ENCODE assay signal across 18 cellular contexts in the genomic region with DNA sequence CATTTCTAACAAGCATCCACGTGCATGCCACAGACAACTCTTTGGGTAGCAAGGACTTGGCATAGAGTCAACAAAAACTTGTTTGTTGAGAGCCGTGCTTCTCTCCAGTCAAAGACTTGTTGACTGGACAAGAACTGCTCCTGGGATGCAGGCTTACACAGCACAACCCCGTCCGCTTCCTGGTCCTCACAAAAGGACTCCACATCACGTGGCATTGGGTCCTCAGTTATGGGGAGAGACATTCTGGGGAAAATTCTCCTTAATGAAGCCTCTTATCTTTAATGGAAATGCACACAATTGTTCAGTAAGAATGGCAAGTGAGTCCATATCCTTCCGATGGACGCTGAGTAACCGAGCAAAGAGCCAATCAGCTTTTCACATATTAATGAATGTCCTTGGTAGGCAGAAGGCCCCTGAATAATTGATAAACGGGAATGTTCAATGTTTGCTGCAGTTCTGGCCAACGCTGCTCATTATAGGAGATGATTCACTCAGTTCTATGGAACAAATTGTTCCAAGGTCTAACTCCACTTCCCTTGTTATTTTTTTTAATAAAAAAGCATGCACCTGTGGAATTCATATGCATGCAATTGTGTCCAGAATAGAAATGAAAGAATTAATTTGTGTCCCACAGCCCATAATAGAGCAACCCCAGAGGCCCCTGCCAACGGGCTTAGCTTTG.
A peak's percentile ranks its signal among the peaks of the same experiment; 100 is the strongest.
DNase-seq lines count a peak whose midpoint lies in the region; ATAC-seq and TF ChIP-seq lines count a peak whose summit lies in the region.
"Had no signal": no experiment of that assay in that cellular context is flagged by ENCODE, and none has a peak within 500 bp of the region (broad histone marks: within the 10 kb centered on the region; RNA-seq: fewer than 3 reads in every experiment).

No MANE protein-coding gene starts in this region.

- POLR2A ChIA-PET in IMR-90 (lab: Charles Lee; ENCODE audit: unreplicated experiment): no interaction called here

- peaks cover 20% of the 10 kb centered on the region for H3K4me1 ChIP-seq in IMR-90 (ENCODE audit: control insufficient read depth, insufficient read depth, low read length)
- H3K4me1 ChIP-seq in trophoblast cell (ENCODE audit: control insufficient read depth in 1 of 2, insufficient read depth in 2 of 2, low read length in 2 of 2): peaks cover 11 to 27% of the 10 kb centered on the region in 2 experiments

- no peak overlapping the region for H2BK12ac ChIP-seq in trophoblast cell (ENCODE audit: low read length)

- no peak for DNase-seq in IMR-90
- peak; percentile 86 for DNase-seq in fibroblast of pulmonary artery (ENCODE audit: low read depth)
- no peak for DNase-seq in trophoblast cell
- DNase-seq in AG08395 (ENCODE audit: low spot score): no peak
- no peak for DNase-seq in cerebellar cortex (ENCODE audit: low spot score)
- no peak for DNase-seq in HUDEP-2 (lab: John Stamatoyannopoulos, UW; ENCODE audit: unreplicated experiment in 76 of 76)
- DNase-seq in HuH-7 (ENCODE audit: low spot score): no peak
- DNase-seq: activated CD4-positive, alpha-beta T cell treated with anti-CD3 and anti-CD28 coated beads, Interleukin-2, amount 50 U/mL, for 48 hours; activated CD8-positive, alpha-beta memory T cell treated with anti-CD3 and anti-CD28 coated beads, Interleukin-2, amount 50 U/mL, for 48 hours; activated naive CD8-positive, alpha-beta T cell treated with anti-CD3 and anti-CD28 coated beads, Interleukin-2, amount 50 U/mL, for 24 hours; CD4-positive, CD25-positive, alpha-beta regulatory T cell; effector CD4-positive, alpha-beta T cell; NCI-H1417 treated with DMSO at 0.1 percent for 48 hours; stimulated activated CD4-positive, alpha-beta T cell treated with anti-CD3 and anti-CD28 coated beads, Interleukin-1b, Interleukin-23, amount 100 ng/mL, for 48 hours; WERI-Rb-1 had no signal

- no peak for TF ChIP-seq RAD21 in IMR-90 (IDR thresholded peaks at IDR 0.05; ENCODE audit: low read length)

- peak overlapping the region; percentile 12 for H2AFZ ChIP-seq in IMR-90 (replicated peaks; ENCODE audit: low read length, poor library complexity)
- H2AFZ ChIP-seq in trophoblast cell (ENCODE audit: insufficient read depth, low read length, poor library complexity): no peak overlapping the region

- H3K4me2 ChIP-seq in IMR-90 (ENCODE audit: low read depth, low read length) (no peak overlapping the region), trophoblast cell (ENCODE audit: low read length) (no peak overlapping the region)

- TF ChIP-seq CTCF in IMR-90 (conservative IDR thresholded peaks at IDR 0.05; ENCODE audit: low read depth, low read length): no peak
- no peak for TF ChIP-seq CTCF in fibroblast of pulmonary artery (IDR thresholded peaks at IDR 0.05; ENCODE audit: low read length, missing control alignments)

- H3K36me3 ChIP-seq in IMR-90 (ENCODE audit: control insufficient read depth, insufficient read depth, low read length) (no peaks in the 10 kb centered on the region), trophoblast cell (ENCODE audit: control insufficient read depth in 1 of 2, insufficient read depth in 2 of 2, low read length in 2 of 2) (peaks cover 0 to 2% of the 10 kb centered on the region in 2 experiments)
- H3K36me3 ChIP-seq: WERI-Rb-1 had no signal

- TF ChIP-seq POLR2A in IMR-90 (IDR thresholded peaks at IDR 0.05; ENCODE audit: low read depth, low read length): no peak

- intact Hi-C loops in IMR-90 (cut with micrococcal nuclease): loop anchor here (10.0 kb wide), 2 partner anchors 239 to 241 kb away; no protein-coding TSS in a partner anchor

- H3K56ac ChIP-seq in IMR-90 (ENCODE audit: extremely low read depth, insufficient read depth, low read length): no peak overlapping the region

- H2AK9ac ChIP-seq in IMR-90 (replicated peaks; ENCODE audit: low read depth, low read length, poor library complexity): no peak overlapping the region

- dilution Hi-C loops in IMR-90 (cut with HindIII; ENCODE audit: low sequenced_read_pairs, unreplicated experiment): no loop called here

- H3K27me3 ChIP-seq in IMR-90 (ENCODE audit: control insufficient read depth, insufficient read depth, low read length) (no peaks in the 10 kb centered on the region), trophoblast cell (ENCODE audit: insufficient read depth, low read length) (no peaks in the 10 kb centered on the region)

- in situ Hi-C loops in IMR-90 (cut with MboI; ENCODE audit: low sequenced_read_pairs): no loop called here

- CTCF ChIA-PET in IMR-90 (lab: Yijun Ruan, JAX): no interaction called here

- H3K79me2 ChIP-seq in trophoblast cell (ENCODE audit: control insufficient read depth, insufficient read depth, low read length, poor library complexity): peaks cover 1% of the 10 kb centered on the region

- H3K9ac ChIP-seq in IMR-90 (ENCODE audit: low read depth, low read length) (no peak overlapping the region), trophoblast cell (ENCODE audit: low read length) (no peak overlapping the region)

- H3K14ac ChIP-seq in IMR-90 (replicated peaks; ENCODE audit: low read depth, low read length): no peak overlapping the region
- H3K14ac ChIP-seq in trophoblast cell (ENCODE audit: low read length): no peak overlapping the region

- H4K12ac ChIP-seq in trophoblast cell (ENCODE audit: low read depth, low read length): no peak overlapping the region

- H4K91ac ChIP-seq in IMR-90 (ENCODE audit: insufficient read depth, low read depth, low read length) (peak overlapping the region; percentile 47), trophoblast cell (ENCODE audit: low read depth, low read length) (no peak overlapping the region)

- H3K79me1 ChIP-seq in IMR-90 (ENCODE audit: low read depth in 1 of 2, low read length in 2 of 2) (0 out of 4 replicates have a peak, but pooled peaks cover 0 to 5% of the 10 kb centered on the region in 2 experiments), trophoblast cell (ENCODE audit: low read length) (peaks cover 32% of the 10 kb centered on the region)

- BruUV-seq in IMR-90 (replicated peaks; lab: Mats Ljungman, UMichigan): no TSS peak

- H3K4ac ChIP-seq in IMR-90 (ENCODE audit: low read depth, low read length) (peak overlapping the region; percentile 73), trophoblast cell (ENCODE audit: low read depth, low read length) (no peak overlapping the region)

- H2AK5ac ChIP-seq in IMR-90 (ENCODE audit: low read depth, low read length): peak overlapping the region; percentile 87; the same call in 1 of the 2 replicates
- no peak overlapping the region for H2AK5ac ChIP-seq in trophoblast cell (ENCODE audit: low read length)

- ATAC-seq in IMR-90 (ENCODE audit: low read depth): no peak
- ATAC-seq: activated naive CD8-positive, alpha-beta T cell treated with anti-CD3 and anti-CD28 coated beads, Interleukin-2, amount 50 U/mL, for 24 hours; stimulated activated effector memory CD8-positive, alpha-beta T cell treated with anti-CD3 and anti-CD28 coated beads, Interleukin-12 subunit alpha, Interleukin-12 subunit beta, amount 100 ng/mL, for 72 hours had no signal

- H4K20me1 ChIP-seq in IMR-90 (ENCODE audit: insufficient read depth, low read length): no peaks in the 10 kb centered on the region; the same call in 1 of the 2 replicates

- peak overlapping the region; percentile 41; the same call in 1 of the 3 replicates for H2BK15ac ChIP-seq in IMR-90 (ENCODE audit: low read depth, low read length)

- H3K4me3 ChIP-seq in IMR-90 (ENCODE audit: insufficient read depth, low read depth, low read length) (no peak overlapping the region), fibroblast of pulmonary artery (replicated peaks; ENCODE audit: low read depth, low read length) (no peak overlapping the region), trophoblast cell (ENCODE audit: low read depth, low read length) (no peak overlapping the region)
- H3K4me3 ChIP-seq: skin epidermis had no signal

- peak overlapping the region; percentile 87 for H2BK20ac ChIP-seq in IMR-90 (ENCODE audit: low read depth, low read length)

- H2BK5ac ChIP-seq in IMR-90 (ENCODE audit: low read depth, low read length, poor library complexity, severe bottlenecking) (no peak overlapping the region), trophoblast cell (ENCODE audit: low read depth, low read length, poor library complexity) (no peak overlapping the region)

- no peak overlapping the region for H4K5ac ChIP-seq in IMR-90 (ENCODE audit: low read depth, low read length)

- no peak overlapping the region for H3K27ac ChIP-seq in IMR-90 (ENCODE audit: insufficient read depth, low read length)
- peak overlapping the region; percentile 29 for H3K27ac ChIP-seq in angular gyrus (ENCODE audit: low read depth, low read length)
- no peak overlapping the region for H3K27ac ChIP-seq in trophoblast cell (ENCODE audit: low read depth, low read length)
- H3K27ac ChIP-seq: WERI-Rb-1 had no signal

- H3K9me3 ChIP-seq in IMR-90 (ENCODE audit: control insufficient read depth, insufficient read depth, low read length): no peaks in the 10 kb centered on the region
- peaks cover 4% of the 10 kb centered on the region for H3K9me3 ChIP-seq in trophoblast cell (ENCODE audit: insufficient read depth, low read depth, low read length)

- H3K9me1 ChIP-seq in IMR-90 (ENCODE audit: insufficient read depth, low read length): peaks cover 9% of the 10 kb centered on the region

- 50% methylated on average over 1 of the region's 11 CpGs; no CpG with 5 or more reads in 1 of the 2 experiments for WGBS in IMR-90 (ENCODE audit: extremely low coverage in 2 of 2, insufficient read length in 1 of 2), 2 experiments
- WGBS in trophoblast cell (ENCODE audit: extremely low coverage, insufficient coverage, insufficient read length): no CpG with 5 or more reads among the region's 11 CpGs

- no peak overlapping the region for H4K8ac ChIP-seq in IMR-90 (ENCODE audit: low read depth in 2 of 2, low read length in 2 of 2)
- H4K8ac ChIP-seq in trophoblast cell (ENCODE audit: low read depth, low read length): no peak overlapping the region

- H3K23ac ChIP-seq in IMR-90 (ENCODE audit: low read depth, low read length) (no peak overlapping the region), trophoblast cell (ENCODE audit: low read length) (no peak overlapping the region)

- peak overlapping the region; percentile 58; the same call in 1 of the 2 replicates for H2BK120ac ChIP-seq in IMR-90 (ENCODE audit: low read depth, low read length)
- H2BK120ac ChIP-seq in trophoblast cell (ENCODE audit: insufficient read depth, low read length, poor library complexity): peak overlapping the region; percentile 20

- no peak overlapping the region; the same call in 1 of the 2 replicates for H3K18ac ChIP-seq in IMR-90 (ENCODE audit: low read depth, low read length)
- no peak overlapping the region for H3K18ac ChIP-seq in trophoblast cell (ENCODE audit: low read length)

TF ChIP-seq in IMR-90, 13 proteins besides CTCF, POLR2A, EP300 and RAD21 (continues in another document):
- TF ChIP-seq SMC3 (IDR thresholded peaks at IDR 0.05; ENCODE audit: low read depth, low read length) (no peak), RCOR1 (IDR thresholded peaks at IDR 0.05; ENCODE audit: insufficient replicate concordance, low read length) (no peak)
